15 cellular contexts compared by ENCODE assay signal in genomic region chr1:113394863-113395259, GRCh38.
"Had no signal": no experiment of that assay in that cellular context is flagged by ENCODE, and none has a peak within 500 bp of the region (broad histone marks: within the 10 kb centered on the region; RNA-seq: fewer than 3 reads in every experiment).

No MANE protein-coding gene starts in this region.

- ATAC-seq: left ventricle myocardium superior had no signal

- H3K9me3 ChIP-seq: ascending aorta, esophagus squamous epithelium had no signal

- H3K36me3 ChIP-seq: ascending aorta, esophagus squamous epithelium had no signal

- H3K27ac ChIP-seq: ascending aorta, dorsolateral prefrontal cortex, esophagus squamous epithelium had no signal

- H3K27me3 ChIP-seq: ascending aorta, dorsolateral prefrontal cortex, esophagus squamous epithelium had no signal

- H3K4me3 ChIP-seq: ascending aorta, esophagus squamous epithelium had no signal

- DNase-seq: activated CD4-positive, alpha-beta T cell treated with anti-CD3 and anti-CD28 coated beads, Interleukin-2, amount 50 U/mL, for 48 hours; activated naive CD4-positive, alpha-beta T cell treated with anti-CD3 and anti-CD28 coated beads, Interleukin-2, amount 10 ng/mL, durations not matched to agents 7 days and 5 days; dorsolateral prefrontal cortex; esophagus squamous epithelium; hypothalamus; kidney glomerular epithelial cell; left ventricle myocardium superior; occipital lobe; stimulated activated CD4-positive, alpha-beta T cell treated with anti-CD3 and anti-CD28 coated beads, Interleukin-15, amount 100 ng/mL, for 24 hours; stimulated activated CD4-positive, alpha-beta T cell treated with anti-CD3 and anti-CD28 coated beads, Interleukin-4, amount 100 ng/mL, for 24 hours; stimulated activated naive CD4-positive, alpha-beta T cell treated with Interleukin-2 at 50 U/mL for 16 hours; T-helper 1 cell; T1000; trophoblast cell had no signal
